Comparison of ENCODE assay signal across 8 cellular contexts in the genomic region with DNA sequence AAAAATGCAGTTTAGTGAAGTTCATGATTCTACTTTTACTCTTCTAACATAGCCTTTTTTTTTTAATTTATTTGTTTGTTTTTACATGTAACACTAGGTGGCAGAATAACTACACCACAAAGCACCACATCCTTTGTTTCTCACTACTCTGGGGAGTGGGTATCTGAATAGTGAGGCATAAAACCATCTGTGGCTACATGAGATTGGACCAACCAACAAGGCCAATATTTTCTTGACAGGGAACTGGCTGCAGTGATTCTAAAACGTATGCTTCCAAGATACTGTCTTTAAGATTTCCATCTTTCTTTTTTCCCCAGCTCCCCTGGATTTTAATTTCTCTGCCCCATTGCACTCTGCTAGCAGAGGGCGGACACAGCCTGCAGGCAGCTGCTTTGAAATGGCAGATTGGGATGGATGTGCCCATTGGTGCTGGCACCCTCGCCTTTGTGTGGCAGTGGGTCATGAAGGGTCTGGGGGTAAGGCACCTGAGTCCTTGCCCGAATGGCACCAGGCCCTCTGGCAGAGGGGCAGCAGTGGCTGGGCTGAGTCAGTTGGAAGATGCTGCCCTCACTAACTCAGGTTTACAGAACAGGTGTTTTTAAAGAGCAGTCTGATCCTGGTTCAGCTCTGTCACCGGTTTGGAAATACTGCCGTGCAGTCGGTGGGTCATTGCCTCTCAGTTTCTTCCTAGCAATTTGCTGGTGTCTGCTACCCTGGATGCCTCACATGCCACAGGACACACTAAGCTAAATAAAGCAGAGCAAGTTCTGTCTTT.
DNase-seq lines count a peak whose midpoint lies in the region; ATAC-seq, FAIRE-seq and TF ChIP-seq lines count a peak whose summit lies in the region.

No MANE protein-coding gene starts in this region.

- no peaks in the 10 kb centered on the region for H3K79me2 ChIP-seq in keratinocyte (ENCODE audit: control insufficient read depth, insufficient read depth, low read length)

- H2AFZ ChIP-seq in keratinocyte (ENCODE audit: control insufficient read depth, low read length): no peak overlapping the region

- CTCF ChIA-PET in HEK293T (lab: Yijun Ruan, JAX): interaction anchor here (0.6 to 0.9 kb wide), 2 partner anchors 19 to 27 kb away, joined by 3 to 4 read pairs; no protein-coding TSS in a partner anchor

- H3K27me3 ChIP-seq in keratinocyte (ENCODE audit: control insufficient read depth, extremely low read depth, insufficient read depth, low read length): no peaks in the 10 kb centered on the region

- no peak overlapping the region for H3K4me3 ChIP-seq in keratinocyte (ENCODE audit: control insufficient read depth in 2 of 3, extremely low read depth in 1 of 3, insufficient read depth in 2 of 3, low read depth in 1 of 3, low read length in 3 of 3)

- H3K4me1 ChIP-seq in keratinocyte (ENCODE audit: control insufficient read depth, extremely low read depth, insufficient read depth, low read length): peaks cover 55% of the 10 kb centered on the region

- no peaks in the 10 kb centered on the region for H4K20me1 ChIP-seq in keratinocyte (ENCODE audit: control insufficient read depth, extremely low read depth, insufficient read depth, low read length)

- no peak overlapping the region for H3K4me2 ChIP-seq in keratinocyte (ENCODE audit: control insufficient read depth, extremely low read depth, insufficient read depth, low read depth, low read length)

- dilution Hi-C loops in keratinocyte (cut with MboI; ENCODE audit: extremely low pct_ligation_motif_present, low sequenced_read_pairs): no loop called here

- no peaks in the 10 kb centered on the region for H3K9me1 ChIP-seq in keratinocyte (ENCODE audit: control insufficient read depth, extremely low read depth, insufficient read depth, low read length)

- no peaks in the 10 kb centered on the region for H3K9me3 ChIP-seq in keratinocyte (ENCODE audit: control insufficient read depth, low read depth, low read length)

- peak in 2 of 3 experiments; percentile 26 to 46 for TF ChIP-seq CTCF in keratinocyte (optimal IDR thresholded peaks at IDR 0.05 in 1 of 3, IDR thresholded peaks at IDR 0.05 in 1 of 3, conservative IDR thresholded peaks at IDR 0.05 in 1 of 3; ENCODE audit: extremely low read depth in 1 of 3, insufficient read depth in 2 of 3, low read length in 3 of 3)

- H3K27ac ChIP-seq in caudate nucleus (ENCODE audit: low read depth, low read length) (peak overlapping the region; percentile 71), keratinocyte (ENCODE audit: control insufficient read depth, insufficient read depth, low read length) (no peak overlapping the region)

- ATAC-seq in stimulated activated memory B cell treated with anti-CD40 and anti-IgM and Interleukin-4, amounts not matched to agents 10 μg/mL and 1 μg/mL and 100 μg/mL, for 72 hours: peak; percentile 87
- ATAC-seq in GM18519 (IDR thresholded peaks at IDR 0.05; ENCODE audit: low FRiP score, unreplicated experiment): no peak
- ATAC-seq in GM19397 (IDR thresholded peaks at IDR 0.05; ENCODE audit: unreplicated experiment): no peak

- peak; percentile 52 for DNase-seq in DMS 273 treated with DMSO at 0.1 percent for 48 hours (lab: John Stamatoyannopoulos, UW)
- DNase-seq in HEK293T (ENCODE audit: extremely low spot score): peak; percentile 53
- peak; percentile 33 for DNase-seq in NCI-H526 treated with DMSO at 0.1 percent for 48 hours (lab: John Stamatoyannopoulos, UW)
- DNase-seq in caudate nucleus (lab: John Stamatoyannopoulos, UW): peak in 6 of 61 donors; percentile 1 to 35 (median 10)
- DNase-seq in keratinocyte (ENCODE audit: low read depth, low spot score): no peak

- H3K36me3 ChIP-seq in keratinocyte (ENCODE audit: control insufficient read depth in 2 of 2, extremely low read depth in 1 of 2, insufficient read depth in 2 of 2, low read length in 2 of 2): no peaks in the 10 kb centered on the region

- peaks cover 61% of the 10 kb centered on the region for H3K4me1 Mint-ChIP-seq in stimulated activated memory B cell treated with anti-CD40 and anti-IgM and Interleukin-4, amounts not matched to agents 10 μg/mL and 1 μg/mL and 100 μg/mL, for 72 hours

- H3K36me3 Mint-ChIP-seq in stimulated activated memory B cell treated with anti-CD40 and anti-IgM and Interleukin-4, amounts not matched to agents 10 μg/mL and 1 μg/mL and 100 μg/mL, for 72 hours: no peaks in the 10 kb centered on the region

- H3K9me3 Mint-ChIP-seq in stimulated activated memory B cell treated with anti-CD40 and anti-IgM and Interleukin-4, amounts not matched to agents 10 μg/mL and 1 μg/mL and 100 μg/mL, for 72 hours: no peaks in the 10 kb centered on the region

- H3K9ac ChIP-seq in keratinocyte (ENCODE audit: control insufficient read depth, extremely low read depth, insufficient read depth, low read length): no peak overlapping the region

- POLR2A ChIA-PET in HEK293T (lab: Yijun Ruan, JAX): interaction anchor here (3.1 kb wide), 1 partner anchor 545 kb away, joined by 11 read pairs; a partner anchor contains a TSS

- H3K27me3 Mint-ChIP-seq in stimulated activated memory B cell treated with anti-CD40 and anti-IgM and Interleukin-4, amounts not matched to agents 10 μg/mL and 1 μg/mL and 100 μg/mL, for 72 hours: no peaks in the 10 kb centered on the region

- no peak overlapping the region for H3K4me3 Mint-ChIP-seq in stimulated activated memory B cell treated with anti-CD40 and anti-IgM and Interleukin-4, amounts not matched to agents 10 μg/mL and 1 μg/mL and 100 μg/mL, for 72 hours

- FAIRE-seq in keratinocyte (lab: Jason Lieb, UNC): no peak

- peak overlapping the region; percentile 93 for H3K27ac Mint-ChIP-seq in stimulated activated memory B cell treated with anti-CD40 and anti-IgM and Interleukin-4, amounts not matched to agents 10 μg/mL and 1 μg/mL and 100 μg/mL, for 72 hours

TF ChIP-seq in HEK293T, 16 proteins besides CTCF, POLR2A, EP300 and RAD21:
- TF ChIP-seq CTBP1 (IDR thresholded peaks at IDR 0.05; ENCODE audit: borderline replicate concordance) (no peak), LEF1 (IDR thresholded peaks at IDR 0.05; ENCODE audit: borderline replicate concordance) (no peak), FOXA1 (IDR thresholded peaks at IDR 0.05) (no peak), ZNF384 (IDR thresholded peaks at IDR 0.05) (peak; percentile 83)
TF ChIP-seq in HEK293T: peak in this region for 1.
